10 cellular contexts compared by ENCODE assay signal in genomic region chr4:80846210-80846609, GRCh38.
"Had no signal": no experiment of that assay in that cellular context is flagged by ENCODE, and none has a peak within 500 bp of the region (broad histone marks: within the 10 kb centered on the region; RNA-seq: fewer than 3 reads in every experiment).

No MANE protein-coding gene starts in this region.

- ATAC-seq: K562 had no signal

- DNase-seq: H9, HCEC 1CT, Kasumi-1, KG1 had no signal

- H3K27ac Mint-ChIP-seq: H9, IgD-negative memory B cell had no signal

- H3K4me3 Mint-ChIP-seq: H9 had no signal

- H3K36me3 Mint-ChIP-seq: IgD-negative memory B cell had no signal

- H3K9ac ChIP-seq: GM23248 had no signal

- H3K4me3 ChIP-seq: GM23248, K562 had no signal

- H3K27ac ChIP-seq: GM23248, HL-60 had no signal

- FAIRE-seq: H1, H54, K562 had no signal

- H3K4me1 Mint-ChIP-seq: H9, IgD-negative memory B cell had no signal

- H2AFZ ChIP-seq: GM23248 had no signal
